In genomic region chr22:22712666-22713365, GRCh38 we compare ENCODE assay signal across 23 cellular contexts.
DNase-seq lines count a peak whose midpoint lies in the region; FAIRE-seq and TF ChIP-seq lines count a peak whose summit lies in the region.
"Had no signal": no experiment of that assay in that cellular context is flagged by ENCODE, and none has a peak within 500 bp of the region (broad histone marks: within the 10 kb centered on the region; RNA-seq: fewer than 3 reads in every experiment).

No MANE protein-coding gene starts in this region.

- H3K9me3 ChIP-seq in BLaER1 (no peaks in the 10 kb centered on the region), OCI-LY3 (ENCODE audit: insufficient read depth, low read length) (no peaks in the 10 kb centered on the region)
- H3K9me3 ChIP-seq: heart right ventricle, left ventricle myocardium inferior, prostate gland, tibial nerve had no signal

- H3K4me3 ChIP-seq in BLaER1 (no peak overlapping the region), OCI-LY3 (ENCODE audit: low read length) (peak overlapping the region; percentile 71)
- H3K4me3 ChIP-seq: heart right ventricle, left ventricle myocardium inferior, prostate gland, SK-N-MC, tibial nerve had no signal

- no peak for DNase-seq in GM12892 (ENCODE audit: insufficient read length)
- peak; percentile 53 for DNase-seq in mesenteric fat pad (ENCODE audit: low spot score)
- DNase-seq in SKM-1 (lab: John Stamatoyannopoulos, UW; ENCODE audit: unreplicated experiment) = no peak
- no peak for DNase-seq in KG1 (lab: John Stamatoyannopoulos, UW)
- no peak for DNase-seq in NCI-H1436 (lab: John Stamatoyannopoulos, UW)
- DNase-seq in activated effector memory CD4-positive, alpha-beta T cell treated with Interleukin-2 at 50 U/mL for 16 hours = no peak
- DNase-seq: activated CD8-positive, alpha-beta T cell treated with anti-CD3 and anti-CD28 coated beads, Interleukin-2, amount 10 ng/mL, durations not matched to agents 7 days and 5 days; activated T-cell treated with anti-CD3 and anti-CD28 coated beads for 4 hours; C1 segment of cervical spinal cord; DMS79; GDM1; heart right ventricle; left ventricle myocardium inferior; NCI-H1092; NCI-H1694 treated with DMSO at 0.1 percent for 48 hours; stimulated activated CD8-positive, alpha-beta memory T cell treated with anti-CD3 and anti-CD28 coated beads, Interleukin-4, amount 100 ng/mL, for 48 hours had no signal

- H3K27me3 ChIP-seq in BLaER1 (no peaks in the 10 kb centered on the region), OCI-LY3 (ENCODE audit: low read depth, low read length) (no peaks in the 10 kb centered on the region)
- H3K27me3 ChIP-seq: tibial nerve had no signal

- TF ChIP-seq POLR2A in GM12892 (IDR thresholded peaks at IDR 0.05; ENCODE audit: low read depth, low read length) = no peak

- TF ChIP-seq CTCF in OCI-LY3 (IDR thresholded peaks at IDR 0.05; ENCODE audit: low read depth, low read length) = no peak

- H3K4me1 ChIP-seq in BLaER1 (peaks cover 53% of the 10 kb centered on the region), OCI-LY3 (ENCODE audit: low read length) (peaks cover 46% of the 10 kb centered on the region)
- H3K4me1 ChIP-seq: left ventricle myocardium inferior, prostate gland, tibial nerve had no signal

- peak; percentile 77 for FAIRE-seq in GM12892 (lab: Jason Lieb, UNC)
- FAIRE-seq: frontal cortex, keratinocyte had no signal

- H3K4me2 ChIP-seq in BLaER1 (peak overlapping the region; percentile 57), OCI-LY3 (ENCODE audit: low read length) (peak overlapping the region; percentile 68)

- H3K9ac ChIP-seq in BLaER1 = no peak overlapping the region
- peak overlapping the region; percentile 94 for H3K9ac ChIP-seq in OCI-LY3 (ENCODE audit: low read length)

- no peak overlapping the region for H2AFZ ChIP-seq in OCI-LY3 (ENCODE audit: low read depth, low read length)

- H4K20me1 ChIP-seq in BLaER1 (no peaks in the 10 kb centered on the region), OCI-LY3 (ENCODE audit: insufficient read depth, low read length) (no peaks in the 10 kb centered on the region)

- peak overlapping the region; percentile 42; the same call in 1 of the 2 replicates for H3K27ac ChIP-seq in BLaER1
- H3K27ac ChIP-seq in OCI-LY3 (ENCODE audit: low read length) = peak overlapping the region; percentile 99
- H3K27ac ChIP-seq: heart right ventricle, left ventricle myocardium inferior, prostate gland, SK-N-MC, tibial nerve had no signal

- H3K36me3 ChIP-seq in BLaER1 (no peaks in the 10 kb centered on the region), OCI-LY3 (replicated peaks; ENCODE audit: low read depth, low read length) (peaks cover 7% of the 10 kb centered on the region)
- H3K36me3 ChIP-seq: heart right ventricle, left ventricle myocardium inferior, prostate gland, tibial nerve had no signal

- peaks cover 27% of the 10 kb centered on the region for H3K79me2 ChIP-seq in OCI-LY3 (ENCODE audit: low read length)
